8 cellular contexts compared by ENCODE assay signal in genomic region chrX:153649178-153649914, GRCh38. TPM values are rescaled to one million over a fixed set of nuclear protein-coding genes. Genes with fewer than 3 reads are reported as not detected.
DNase-seq lines count a peak whose midpoint lies in the region; ATAC-seq and TF ChIP-seq lines count a peak whose summit lies in the region.

No MANE protein-coding gene starts in this region.

- peaks cover 37% of the 10 kb centered on the region for H3K27me3 Mint-ChIP-seq in nephron progenitor cell (ENCODE audit: low read depth, poor library complexity)

- TF ChIP-seq RAD21 in Ishikawa (IDR thresholded peaks at IDR 0.05; ENCODE audit: low read depth), result peak; percentile 74

- H3K4me1 Mint-ChIP-seq in nephron progenitor cell, result peaks cover 13% of the 10 kb centered on the region

- H3K36me3 Mint-ChIP-seq in nephron progenitor cell (ENCODE audit: low read depth), result peaks cover 4% of the 10 kb centered on the region

- TF ChIP-seq CTCF in choroid plexus epithelial cell (conservative IDR thresholded peaks at IDR 0.05; ENCODE audit: low read depth, low read length) (peak; percentile 22), nephron progenitor cell (IDR thresholded peaks at IDR 0.05) (peak; percentile 30)

- in situ Hi-C loops in SK-MEL-5 (cut with HindIII; ENCODE audit: low pct_unique_long_range_greater_than_20kb, low sequenced_read_pairs), result no loop called here

- DNase-seq in EL (peak; percentile 10), SK-MEL-5 (ENCODE audit: low read depth, low spot score) (peak; percentile 66), choroid plexus epithelial cell (ENCODE audit: low read depth) (no peak), nephron progenitor cell (peak; percentile 49), DMS79 treated with DMSO at 0.1 percent for 48 hours (lab: John Stamatoyannopoulos, UW) (no peak), hippocampal formation (lab: John Stamatoyannopoulos, UW) (no peak)

- no peak overlapping the region for H3K27ac Mint-ChIP-seq in nephron progenitor cell

- no peak for TF ChIP-seq EP300 in Ishikawa (IDR thresholded peaks at IDR 0.05; ENCODE audit: borderline replicate concordance)

- no peak overlapping the region for H3K4me3 ChIP-seq in choroid plexus epithelial cell (ENCODE audit: low read depth, low read length)

- no peak for ATAC-seq in GM18858 (IDR thresholded peaks at IDR 0.05; ENCODE audit: unreplicated experiment)

- peaks cover 51% of the 10 kb centered on the region for H3K9me3 Mint-ChIP-seq in nephron progenitor cell

- H3K4me3 Mint-ChIP-seq in nephron progenitor cell, result no peak overlapping the region

TF ChIP-seq in Ishikawa, 13 proteins besides CTCF, POLR2A, EP300 and RAD21:
- no peak for TF ChIP-seq REST (IDR thresholded peaks at IDR 0.05; ENCODE audit: low read depth)
- no peak for TF ChIP-seq TAF1 (IDR thresholded peaks at IDR 0.05; ENCODE audit: low read depth)
- TF ChIP-seq CEBPB (IDR thresholded peaks at IDR 0.05), result no peak
- TF ChIP-seq TEAD4 (IDR thresholded peaks at IDR 0.05), result no peak
- TF ChIP-seq MAX (IDR thresholded peaks at IDR 0.05), result no peak

RNA-seq across cellular contexts. Expression of gene DUSP9, which starts 2.3 kb away (rescaled TPM):
- total RNA-seq in SK-MEL-5 (2014; rRNA removed; shearing (Covaris generic)), result 6.1 and 6.8 TPM in 2 replicates
- 8.9 and 9.0 TPM in 2 replicates for polyA plus RNA-seq in SK-MEL-5 (2015; cell fraction: cytosol; rRNA removed)
- polyA plus RNA-seq in SK-MEL-5 (2015; cell fraction: nucleus; rRNA removed), result 6.9 and 8.1 TPM in 2 replicates

RNA-seq across cellular contexts. Expression of gene PNCK, which starts 24.3 kb away (rescaled TPM):
- total RNA-seq in SK-MEL-5 (2014; rRNA removed; shearing (Covaris generic)), result 0.64 and 0.87 TPM in 2 replicates
- polyA plus RNA-seq in SK-MEL-5 (2015; cell fraction: cytosol; rRNA removed), result 0.33 and 1.3 TPM in 2 replicates
- polyA plus RNA-seq in SK-MEL-5 (2015; cell fraction: nucleus; rRNA removed), result 10.3 and 10.4 TPM in 2 replicates

RNA-seq across cellular contexts. Expression of gene SLC6A8, which starts 38.4 kb away (rescaled TPM):
- 44.7 and 48.1 TPM in 2 replicates for total RNA-seq in SK-MEL-5 (2014; rRNA removed; shearing (Covaris generic))
- 114 and 126 TPM in 2 replicates for polyA plus RNA-seq in SK-MEL-5 (2015; cell fraction: cytosol; rRNA removed)
- 179 and 194 TPM in 2 replicates for polyA plus RNA-seq in SK-MEL-5 (2015; cell fraction: nucleus; rRNA removed)

RNA-seq across cellular contexts. Expression of gene CCNQ, which starts 50.4 kb away (rescaled TPM):
- total RNA-seq in SK-MEL-5 (2014; rRNA removed; shearing (Covaris generic)), result 44.4 and 45.2 TPM in 2 replicates
- polyA plus RNA-seq in SK-MEL-5 (2015; cell fraction: cytosol; rRNA removed), result 38.0 and 43.2 TPM in 2 replicates
- polyA plus RNA-seq in SK-MEL-5 (2015; cell fraction: nucleus; rRNA removed), result 11.3 and 16.7 TPM in 2 replicates

Comparison
In these comparisons a context has a peak if more than half of its experiments do, and no peak if none do; other contexts are left out.
1. DNase-seq: peak in EL (single experiment), SK-MEL-5 (single experiment) and nephron progenitor cell (single experiment); none in choroid plexus epithelial cell (single experiment), DMS79 treated with DMSO at 0.1 percent for 48 hours (single experiment) and hippocampal formation (0 of 2).